Comparison of ENCODE assay signal across 12 cellular contexts in the genomic region with DNA sequence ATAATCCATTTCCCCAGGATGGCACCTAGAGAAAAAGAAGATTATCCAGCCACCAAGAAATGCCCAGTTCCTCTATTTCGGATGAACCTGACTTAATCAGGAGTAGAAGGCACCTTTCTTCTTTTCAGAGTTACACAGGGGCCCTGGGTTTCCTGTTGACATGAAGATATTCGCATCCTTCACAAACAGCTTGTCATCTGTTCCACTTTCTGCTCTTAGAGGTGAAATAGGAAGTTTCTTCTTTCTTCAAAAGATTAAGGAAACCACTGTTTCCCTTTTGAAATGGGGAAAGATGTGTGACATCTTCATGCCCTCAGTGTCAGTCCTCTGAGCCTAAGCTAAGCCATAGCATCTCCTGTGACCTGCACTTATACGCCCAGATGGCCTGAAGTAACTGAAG. TPM values are rescaled to one million over a fixed set of nuclear protein-coding genes. Genes with fewer than 3 reads are reported as not detected.
DNase-seq lines count a peak whose midpoint lies in the region; ATAC-seq and TF ChIP-seq lines count a peak whose summit lies in the region.
"Had no signal": no experiment of that assay in that cellular context is flagged by ENCODE, and none has a peak within 500 bp of the region (broad histone marks: within the 10 kb centered on the region; RNA-seq: fewer than 3 reads in every experiment).

No MANE protein-coding gene starts in this region.

- no peak overlapping the region for H2BK20ac ChIP-seq in H9 (ENCODE audit: low read depth, low read length, poor library complexity, severe bottlenecking)

- WGBS in H9 (ENCODE audit: extremely low coverage, insufficient read length, low lambda C conversion rate) = no CpG with 5 or more reads among the region's 3 CpGs
- WGBS in psoas muscle, 3 donors = 76 to 84% (median 81%) methylated on average over 3 of the region's 3 CpGs
- 67% methylated on average over 3 of the region's 3 CpGs for WGBS in esophagus muscularis mucosa

- DNase-seq in CD8-positive, alpha-beta T cell = peak in 2 of 7 experiments; percentile 10 to 23
- peak; percentile 51 for DNase-seq in Jurkat, Clone E6-1 (ENCODE audit: low read depth, low spot score)
- DNase-seq in activated naive CD4-positive, alpha-beta T cell treated with anti-CD3 and anti-CD28 coated beads, Interleukin-2, amount 50 U/mL, for 72 hours (ENCODE audit: low spot score in 2 of 2) = peak in 1 of 2 donors; percentile 7
- no peak for DNase-seq in cortex of kidney (lab: John Stamatoyannopoulos, UW)
- no peak for DNase-seq in H9
- no peak for DNase-seq in psoas muscle
- no peak for DNase-seq in esophagus muscularis mucosa (ENCODE audit: extremely low spot score)
- DNase-seq: MG63, posterior cingulate gyrus, uterus had no signal

- CTCF ChIA-PET in CD8-positive, alpha-beta T cell (lab: Charles Lee) = interaction anchor here (0.8 kb wide), 1 partner anchor 19 kb away, joined by 3 read pairs; no protein-coding TSS in a partner anchor

- no peak overlapping the region for H2BK12ac ChIP-seq in H9 (ENCODE audit: insufficient read length, low read depth, low read length)

- H2BK120ac ChIP-seq in H9 (ENCODE audit: low read depth, low read length, poor library complexity, severe bottlenecking) = no peak overlapping the region

- no peak overlapping the region for H3K4me3 ChIP-seq in CD8-positive, alpha-beta T cell (ENCODE audit: low read depth, low read length)
- H3K4me3 ChIP-seq in Jurkat, Clone E6-1 (ENCODE audit: low read length) = no peak overlapping the region
- H3K4me3 ChIP-seq in psoas muscle = no peak overlapping the region
- H3K4me3 ChIP-seq in esophagus muscularis mucosa = no peak overlapping the region
- H3K4me3 ChIP-seq: MG63, uterus had no signal

- peak overlapping the region; percentile 64 for H3K4me3 Mint-ChIP-seq in CD8-positive, alpha-beta T cell
- no peak overlapping the region for H3K4me3 Mint-ChIP-seq in H9
- H3K4me3 Mint-ChIP-seq: brain had no signal

- no peak overlapping the region for H3K27ac ChIP-seq in CD8-positive, alpha-beta T cell (ENCODE audit: low read depth, low read length)
- H3K27ac ChIP-seq in H9 (ENCODE audit: insufficient read length, low read depth, low read length) (no peak overlapping the region), psoas muscle (no peak overlapping the region), esophagus muscularis mucosa (replicated peaks in 1 of 4) (no peak overlapping the region)
- H3K27ac ChIP-seq: uterus had no signal

- no peaks in the 10 kb centered on the region for H3K23me2 ChIP-seq in H9 (ENCODE audit: insufficient read length, low read depth, low read length, poor library complexity, severe bottlenecking)

- H3K36me3 ChIP-seq in CD8-positive, alpha-beta T cell (ENCODE audit: insufficient read depth, low read length) = no peaks in the 10 kb centered on the region
- H3K36me3 ChIP-seq in psoas muscle (ENCODE audit: insufficient read depth in 1 of 2, low read depth in 1 of 2) (no peaks in the 10 kb centered on the region), esophagus muscularis mucosa (no peaks in the 10 kb centered on the region)
- H3K36me3 ChIP-seq: MG63, uterus had no signal

- H3K9ac ChIP-seq in H9 (ENCODE audit: extremely low read depth, insufficient read length, low read length) = no peak overlapping the region

- H3K79me1 ChIP-seq in H9 (ENCODE audit: insufficient read depth, low read depth, low read length, poor library complexity, severe bottlenecking) = no peaks in the 10 kb centered on the region

- H3K4me1 Mint-ChIP-seq in CD8-positive, alpha-beta T cell (ENCODE audit: low read depth) = peaks cover 37% of the 10 kb centered on the region
- H3K4me1 Mint-ChIP-seq in H9 = peaks cover 3 to 12% of the 10 kb centered on the region in 2 experiments; a peak in 3 of 4 replicates
- H3K4me1 Mint-ChIP-seq: brain had no signal

- no peaks in the 10 kb centered on the region for H3K9me3 ChIP-seq in CD8-positive, alpha-beta T cell (ENCODE audit: low read length)
- H3K9me3 ChIP-seq in H9 (ENCODE audit: control insufficient read depth, low read depth, low read length) = no peaks in the 10 kb centered on the region
- H3K9me3 ChIP-seq in psoas muscle = no peaks in the 10 kb centered on the region
- no peaks in the 10 kb centered on the region for H3K9me3 ChIP-seq in esophagus muscularis mucosa
- H3K9me3 ChIP-seq: MG63, uterus had no signal

- H3K27ac Mint-ChIP-seq in CD8-positive, alpha-beta T cell = peak overlapping the region; percentile 92
- H3K27ac Mint-ChIP-seq in activated naive CD4-positive, alpha-beta T cell treated with anti-CD3 and anti-CD28 coated beads, Interleukin-2, amount 50 U/mL, for 72 hours = peak overlapping the region in 1 of 2 donors; percentile 71
- H3K27ac Mint-ChIP-seq in H9 = no peak overlapping the region
- H3K27ac Mint-ChIP-seq: brain had no signal

- H3K14ac ChIP-seq in H9 (ENCODE audit: insufficient read depth, low read length) = no peak overlapping the region

- TF ChIP-seq EP300 in esophagus muscularis mucosa (IDR thresholded peaks at IDR 0.05) = no peak

- H4K8ac ChIP-seq in H9 (replicated peaks; ENCODE audit: insufficient read length, low read depth, low read length) = no peak overlapping the region

- no peak for TF ChIP-seq CTCF in CD8-positive, alpha-beta T cell (IDR thresholded peaks at IDR 0.05)
- TF ChIP-seq CTCF in H9 (conservative IDR thresholded peaks at IDR 0.05) (no peak), psoas muscle (IDR thresholded peaks at IDR 0.05) (no peak), esophagus muscularis mucosa (IDR thresholded peaks at IDR 0.05) (no peak)

- H3T11ph ChIP-seq in H9 (ENCODE audit: low read length) = no peak overlapping the region

- no peaks in the 10 kb centered on the region for H3K9me3 Mint-ChIP-seq in CD8-positive, alpha-beta T cell
- peaks cover 0 to 4% of the 10 kb centered on the region in 2 donors for H3K9me3 Mint-ChIP-seq in activated naive CD4-positive, alpha-beta T cell treated with anti-CD3 and anti-CD28 coated beads, Interleukin-2, amount 50 U/mL, for 72 hours
- H3K9me3 Mint-ChIP-seq in H9 = peaks cover 0 to 2% of the 10 kb centered on the region in 2 experiments; a peak in 2 of 5 replicates
- H3K9me3 Mint-ChIP-seq: brain had no signal

- no peak overlapping the region for H2BK15ac ChIP-seq in H9 (ENCODE audit: low read depth, low read length)

- no peak overlapping the region for H2AFZ ChIP-seq in H9 (ENCODE audit: low read length)

- no peaks in the 10 kb centered on the region for H3K36me3 Mint-ChIP-seq in CD8-positive, alpha-beta T cell
- H3K36me3 Mint-ChIP-seq in activated naive CD4-positive, alpha-beta T cell treated with anti-CD3 and anti-CD28 coated beads, Interleukin-2, amount 50 U/mL, for 72 hours = no peaks in the 10 kb centered on the region
- H3K36me3 Mint-ChIP-seq in H9 (ENCODE audit: insufficient read depth in 1 of 3, low read depth in 3 of 3) = no peaks in the 10 kb centered on the region; a peak in 1 of 7 replicates
- H3K36me3 Mint-ChIP-seq: brain had no signal

- H3K4ac ChIP-seq in H9 (ENCODE audit: low read depth, low read length) = no peak overlapping the region

- no peak overlapping the region for H3K23ac ChIP-seq in H9 (ENCODE audit: insufficient read length, low read depth, low read length)

- H3K4me2 ChIP-seq in H9 (ENCODE audit: insufficient read depth, insufficient read length, low read length) = no peak overlapping the region

- H3K79me2 ChIP-seq in H9 (ENCODE audit: insufficient read depth, low read length) = no peaks in the 10 kb centered on the region

- ATAC-seq in CD8-positive, alpha-beta T cell = peak; percentile 88
- ATAC-seq in GM21515 (IDR thresholded peaks at IDR 0.05; ENCODE audit: unreplicated experiment) (peak; percentile 69), psoas muscle (no peak)
- peak; percentile 63 to 84 for ATAC-seq in activated naive CD4-positive, alpha-beta T cell treated with anti-CD3 and anti-CD28 coated beads, Interleukin-2, amount 50 U/mL, for 72 hours

- POLR2A ChIA-PET in CD8-positive, alpha-beta T cell (lab: Charles Lee) = interaction anchor here (1.1 to 2.2 kb wide), 2 partner anchors 9 to 39 kb away, joined by 5 to 8 read pairs; a partner anchor contains a TSS

- H2AK5ac ChIP-seq in H9 (ENCODE audit: insufficient read length, low read length) = no peak overlapping the region

- H3K27me3 ChIP-seq in CD8-positive, alpha-beta T cell (ENCODE audit: insufficient read depth, low read length) = no peaks in the 10 kb centered on the region
- H3K27me3 ChIP-seq in H9 (ENCODE audit: insufficient read depth, low read length) = no peaks in the 10 kb centered on the region
- no peaks in the 10 kb centered on the region for H3K27me3 ChIP-seq in psoas muscle (ENCODE audit: insufficient read depth in 3 of 3, low read length in 2 of 3)
- no peaks in the 10 kb centered on the region for H3K27me3 ChIP-seq in esophagus muscularis mucosa
- H3K27me3 ChIP-seq: MG63, uterus had no signal

- H3K18ac ChIP-seq in H9 (ENCODE audit: insufficient read length, low read depth, low read length) = no peak overlapping the region

- intact Hi-C loops in CD8-positive, alpha-beta T cell (cut with DNase I, micrococcal nuclease) = loop anchor here in 1 of 2 experiments (1.0 kb wide), 1 partner anchor 39 kb away; a partner anchor contains a TSS
- intact Hi-C loops in psoas muscle (cut with DNase I) = no loop called here
- intact Hi-C loops in esophagus muscularis mucosa (cut with DNase I) = no loop called here

- no peak overlapping the region for H3K56ac ChIP-seq in H9 (ENCODE audit: insufficient read length, low read depth, low read length)

- no peak for TF ChIP-seq POLR2A in esophagus muscularis mucosa (IDR thresholded peaks at IDR 0.05; ENCODE audit: low read depth)

- H4K91ac ChIP-seq in H9 (ENCODE audit: insufficient read length, low read depth, low read length) = no peak overlapping the region

- no peak overlapping the region for H2BK5ac ChIP-seq in H9 (ENCODE audit: insufficient read length, low read length)

- H4K5ac ChIP-seq in H9 (ENCODE audit: insufficient read length, low read depth, low read length) = no peak overlapping the region

- no peaks in the 10 kb centered on the region for H4K20me1 ChIP-seq in H9 (ENCODE audit: control insufficient read depth, insufficient read depth, insufficient read length)

- H3K27me3 Mint-ChIP-seq in CD8-positive, alpha-beta T cell (ENCODE audit: low read depth) = no peaks in the 10 kb centered on the region
- peaks cover 1% of the 10 kb centered on the region for H3K27me3 Mint-ChIP-seq in H9 (ENCODE audit: low read depth)

- H3K4me1 ChIP-seq in CD8-positive, alpha-beta T cell (ENCODE audit: insufficient read depth, low read length) = peaks cover 19% of the 10 kb centered on the region
- H3K4me1 ChIP-seq in H9 (ENCODE audit: insufficient read depth, low read length) (peaks cover 4% of the 10 kb centered on the region; the same call in 1 of the 2 replicates), psoas muscle (no peaks in the 10 kb centered on the region), esophagus muscularis mucosa (no peaks in the 10 kb centered on the region)
- H3K4me1 ChIP-seq: uterus had no signal

RNA-seq across cellular contexts. Expression of a gene that starts 39.1 kb away (rescaled TPM):
- total RNA-seq in CD8-positive, alpha-beta T cell = 100 to 1,000 TPM; 130 to 146 TPM
- 45.9 TPM for polyA plus RNA-seq in Jurkat, Clone E6-1 (2012; ENCODE audit: insufficient read depth, insufficient read length)
- 10 to 100 TPM; 46.5 to 53.6 TPM for total RNA-seq in activated naive CD4-positive, alpha-beta T cell treated with anti-CD3 and anti-CD28 coated beads, Interleukin-2, amount 50 U/mL, for 72 hours
- total RNA-seq in H9 (2021) (82.5 and 89.4 TPM in 2 replicates), psoas muscle (100 to 1,000 TPM in 2 of 4 donors, 10 to 100 TPM in 2; 87.0 to 125 (median 102) TPM), esophagus muscularis mucosa (10 to 100 TPM; 37.1 to 51.7 (median 42.6) TPM)
- polyA plus RNA-seq in psoas muscle = 10 to 100 TPM; 36.2 to 71.1 (median 70.2) TPM

Comparison
In these comparisons a context has a peak if more than half of its experiments do, and no peak if none do; other contexts are left out.
1. ATAC-seq: peak in CD8-positive, alpha-beta T cell (single experiment), GM21515 (single experiment) and activated naive CD4-positive, alpha-beta T cell treated with anti-CD3 and anti-CD28 coated beads, Interleukin-2, amount 50 U/mL, for 72 hours (2 of 2); none in psoas muscle (0 of 4).